ENCODE assay signal across 1 cellular context in the genomic region with DNA sequence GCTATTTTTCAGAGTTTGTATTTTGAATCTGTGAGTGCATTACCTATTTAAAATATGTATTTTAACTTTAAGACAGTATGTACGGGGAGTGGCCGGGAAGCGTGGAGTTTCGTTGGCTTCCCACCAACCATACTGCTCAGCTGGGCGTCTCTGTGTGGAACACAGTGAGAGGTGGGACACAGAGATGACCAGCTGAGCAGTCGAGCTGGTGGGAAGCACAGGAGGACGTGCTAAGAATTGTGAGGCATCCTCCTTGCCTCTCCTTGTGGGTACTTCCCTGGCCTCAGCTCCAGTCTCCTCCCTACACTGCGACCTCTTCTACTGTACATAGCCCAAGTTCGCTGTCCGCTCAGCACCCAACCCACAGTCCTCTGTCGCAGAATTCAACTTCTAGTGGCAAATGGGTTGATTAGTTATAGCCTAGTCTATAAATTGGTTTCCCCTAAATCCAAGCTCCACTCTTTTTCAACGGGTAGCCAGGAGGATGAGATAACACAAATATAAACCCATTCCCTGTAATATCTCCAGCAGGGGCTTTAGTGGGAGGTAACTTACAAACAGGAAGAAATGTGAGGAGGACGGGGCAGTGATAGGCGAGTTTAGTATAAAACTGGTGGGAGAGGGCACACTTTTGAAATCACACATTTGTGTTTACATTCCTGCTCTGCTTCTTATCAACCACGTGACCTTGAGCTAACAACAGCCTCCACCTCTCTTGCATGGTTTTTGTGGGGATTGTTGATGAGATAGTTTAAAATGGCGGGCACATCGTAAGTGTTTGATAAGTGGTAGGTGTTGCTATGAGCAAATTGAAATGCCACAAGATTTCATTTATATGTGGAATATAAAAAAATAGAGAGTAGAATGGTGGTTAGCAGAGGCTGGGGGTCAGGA.
TF ChIP-seq lines count a peak whose summit lies in the region.

No MANE protein-coding gene starts in this region.

TF ChIP-seq in liver, 16 proteins besides CTCF, POLR2A, EP300 and RAD21 (continued from another document):
- TF ChIP-seq, protein P1, sequence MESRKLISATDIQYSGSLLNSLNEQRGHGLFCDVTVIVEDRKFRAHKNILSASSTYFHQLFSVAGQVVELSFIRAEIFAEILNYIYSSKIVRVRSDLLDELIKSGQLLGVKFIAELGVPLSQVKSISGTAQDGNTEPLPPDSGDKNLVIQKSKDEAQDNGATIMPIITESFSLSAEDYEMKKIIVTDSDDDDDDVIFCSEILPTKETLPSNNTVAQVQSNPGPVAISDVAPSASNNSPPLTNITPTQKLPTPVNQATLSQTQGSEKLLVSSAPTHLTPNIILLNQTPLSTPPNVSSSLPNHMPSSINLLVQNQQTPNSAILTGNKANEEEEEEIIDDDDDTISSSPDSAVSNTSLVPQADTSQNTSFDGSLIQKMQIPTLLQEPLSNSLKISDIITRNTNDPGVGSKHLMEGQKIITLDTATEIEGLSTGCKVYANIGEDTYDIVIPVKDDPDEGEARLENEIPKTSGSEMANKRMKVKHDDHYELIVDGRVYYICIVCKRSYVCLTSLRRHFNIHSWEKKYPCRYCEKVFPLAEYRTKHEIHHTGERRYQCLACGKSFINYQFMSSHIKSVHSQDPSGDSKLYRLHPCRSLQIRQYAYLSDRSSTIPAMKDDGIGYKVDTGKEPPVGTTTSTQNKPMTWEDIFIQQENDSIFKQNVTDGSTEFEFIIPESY (IDR thresholded peaks at IDR 0.05): no peak
- TF ChIP-seq, protein P2, sequence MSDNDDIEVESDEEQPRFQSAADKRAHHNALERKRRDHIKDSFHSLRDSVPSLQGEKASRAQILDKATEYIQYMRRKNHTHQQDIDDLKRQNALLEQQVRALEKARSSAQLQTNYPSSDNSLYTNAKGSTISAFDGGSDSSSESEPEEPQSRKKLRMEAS (IDR thresholded peaks at IDR 0.05): no peak
- peak; percentile 25 for TF ChIP-seq YY1 (IDR thresholded peaks at IDR 0.05)
